ENCODE assay signal across 2 cellular contexts in genomic region chr2:161409308-161409707, GRCh38.
TF ChIP-seq lines count a peak whose summit lies in the region.

No MANE protein-coding gene starts in this region.

TF ChIP-seq in HepG2, 621 proteins besides CTCF, POLR2A, EP300 and RAD21:
- TF ChIP-seq MAFK (conservative IDR thresholded peaks at IDR 0.05 in 1 of 2, IDR thresholded peaks at IDR 0.05 in 1 of 2; ENCODE audit: low read length in 2 of 2), result peak; percentile 87 to 89
- TF ChIP-seq, protein P1, sequence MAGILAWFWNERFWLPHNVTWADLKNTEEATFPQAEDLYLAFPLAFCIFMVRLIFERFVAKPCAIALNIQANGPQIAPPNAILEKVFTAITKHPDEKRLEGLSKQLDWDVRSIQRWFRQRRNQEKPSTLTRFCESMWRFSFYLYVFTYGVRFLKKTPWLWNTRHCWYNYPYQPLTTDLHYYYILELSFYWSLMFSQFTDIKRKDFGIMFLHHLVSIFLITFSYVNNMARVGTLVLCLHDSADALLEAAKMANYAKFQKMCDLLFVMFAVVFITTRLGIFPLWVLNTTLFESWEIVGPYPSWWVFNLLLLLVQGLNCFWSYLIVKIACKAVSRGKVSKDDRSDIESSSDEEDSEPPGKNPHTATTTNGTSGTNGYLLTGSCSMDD (CRISPR knock-in tag; IDR thresholded peaks at IDR 0.05), result no peak
- TF ChIP-seq MAFF (IDR thresholded peaks at IDR 0.05; ENCODE audit: low read depth, low read length), result peak; percentile 82
- no peak for TF ChIP-seq CHD2 (IDR thresholded peaks at IDR 0.05; ENCODE audit: low read depth, low read length)
TF ChIP-seq in HepG2: peak in this region for 2.

TF ChIP-seq in K562, 482 proteins besides CTCF, POLR2A, EP300 and RAD21:
- TF ChIP-seq KDM5B (IDR thresholded peaks at IDR 0.05; ENCODE audit: insufficient replicate concordance, low read depth, low read length) (no peak), ZNF431 (CRISPR knock-in tag; IDR thresholded peaks at IDR 0.05) (no peak), MAFG (tag; conservative IDR thresholded peaks at IDR 0.05) (0 out of 2 replicates have a peak, but pooled peaks have one; percentile 13), ZNF77 (CRISPR knock-in tag; IDR thresholded peaks at IDR 0.05) (no peak), DACH1 (IDR thresholded peaks at IDR 0.05; ENCODE audit: partially characterized antibody) (no peak), MYNN (IDR thresholded peaks at IDR 0.05) (no peak), MYNN (CRISPR knock-in tag; IDR thresholded peaks at IDR 0.05) (no peak), DPF2 (IDR thresholded peaks at IDR 0.05) (no peak), RB1 (IDR thresholded peaks at IDR 0.05; ENCODE audit: low read depth) (no peak), TAF1 (IDR thresholded peaks at IDR 0.05; ENCODE audit: control insufficient read depth, extremely low read depth, insufficient read depth, low read length, severe bottlenecking) (no peak), TRIM24 (IDR thresholded peaks at IDR 0.05) (no peak), ZNF3 (CRISPR knock-in tag; IDR thresholded peaks at IDR 0.05) (no peak), ZNF347 (CRISPR knock-in tag; IDR thresholded peaks at IDR 0.05; ENCODE audit: low read depth) (no peak), FOXP1 (CRISPR knock-in tag; IDR thresholded peaks at IDR 0.05) (no peak), ZNF134 (CRISPR knock-in tag; conservative IDR thresholded peaks at IDR 0.05) (no peak), MECOM (CRISPR knock-in tag; IDR thresholded peaks at IDR 0.05) (no peak), FOXJ3 (CRISPR knock-in tag; IDR thresholded peaks at IDR 0.05) (no peak), SMARCA4 (IDR thresholded peaks at IDR 0.05) (no peak), ARID2 (IDR thresholded peaks at IDR 0.05) (no peak), ZNF316 (IDR thresholded peaks at IDR 0.05) (peak; percentile 43; the same call in 1 of the 2 replicates), PRPF4 (IDR thresholded peaks at IDR 0.05; ENCODE audit: insufficient read depth, low read depth, low read length, poor library complexity, severe bottlenecking) (no peak), NR2F6 (CRISPR knock-in tag; IDR thresholded peaks at IDR 0.05) (no peak), ZFPM2 (CRISPR knock-in tag; IDR thresholded peaks at IDR 0.05) (no peak), MAFK (IDR thresholded peaks at IDR 0.05; ENCODE audit: low read length) (peak; percentile 30; the same call in 1 of the 2 replicates), MAFF (IDR thresholded peaks at IDR 0.05; ENCODE audit: low read length) (peak; percentile 51), NR1H2 (CRISPR knock-in tag; IDR thresholded peaks at IDR 0.05) (no peak), MEIS2 (IDR thresholded peaks at IDR 0.05; ENCODE audit: partially characterized antibody) (no peak)
- TF ChIP-seq, protein P2, sequence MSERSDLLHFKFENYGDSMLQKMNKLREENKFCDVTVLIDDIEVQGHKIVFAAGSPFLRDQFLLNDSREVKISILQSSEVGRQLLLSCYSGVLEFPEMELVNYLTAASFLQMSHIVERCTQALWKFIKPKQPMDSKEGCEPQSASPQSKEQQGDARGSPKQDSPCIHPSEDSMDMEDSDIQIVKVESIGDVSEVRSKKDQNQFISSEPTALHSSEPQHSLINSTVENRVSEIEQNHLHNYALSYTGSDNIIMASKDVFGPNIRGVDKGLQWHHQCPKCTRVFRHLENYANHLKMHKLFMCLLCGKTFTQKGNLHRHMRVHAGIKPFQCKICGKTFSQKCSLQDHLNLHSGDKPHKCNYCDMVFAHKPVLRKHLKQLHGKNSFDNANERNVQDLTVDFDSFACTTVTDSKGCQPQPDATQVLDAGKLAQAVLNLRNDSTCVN (CRISPR knock-in tag; IDR thresholded peaks at IDR 0.05), result no peak
- TF ChIP-seq, protein P3, sequence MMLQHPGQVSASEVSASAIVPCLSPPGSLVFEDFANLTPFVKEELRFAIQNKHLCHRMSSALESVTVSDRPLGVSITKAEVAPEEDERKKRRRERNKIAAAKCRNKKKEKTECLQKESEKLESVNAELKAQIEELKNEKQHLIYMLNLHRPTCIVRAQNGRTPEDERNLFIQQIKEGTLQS (IDR thresholded peaks at IDR 0.05), result no peak
- TF ChIP-seq, protein P3 (CRISPR knock-in tag; conservative IDR thresholded peaks at IDR 0.05), result no peak
- TF ChIP-seq, protein P4, sequence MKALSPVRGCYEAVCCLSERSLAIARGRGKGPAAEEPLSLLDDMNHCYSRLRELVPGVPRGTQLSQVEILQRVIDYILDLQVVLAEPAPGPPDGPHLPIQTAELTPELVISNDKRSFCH (CRISPR knock-in tag; IDR thresholded peaks at IDR 0.05), result no peak
- TF ChIP-seq, protein P4 (tag; IDR thresholded peaks at IDR 0.05), result no peak
- TF ChIP-seq, protein P5, sequence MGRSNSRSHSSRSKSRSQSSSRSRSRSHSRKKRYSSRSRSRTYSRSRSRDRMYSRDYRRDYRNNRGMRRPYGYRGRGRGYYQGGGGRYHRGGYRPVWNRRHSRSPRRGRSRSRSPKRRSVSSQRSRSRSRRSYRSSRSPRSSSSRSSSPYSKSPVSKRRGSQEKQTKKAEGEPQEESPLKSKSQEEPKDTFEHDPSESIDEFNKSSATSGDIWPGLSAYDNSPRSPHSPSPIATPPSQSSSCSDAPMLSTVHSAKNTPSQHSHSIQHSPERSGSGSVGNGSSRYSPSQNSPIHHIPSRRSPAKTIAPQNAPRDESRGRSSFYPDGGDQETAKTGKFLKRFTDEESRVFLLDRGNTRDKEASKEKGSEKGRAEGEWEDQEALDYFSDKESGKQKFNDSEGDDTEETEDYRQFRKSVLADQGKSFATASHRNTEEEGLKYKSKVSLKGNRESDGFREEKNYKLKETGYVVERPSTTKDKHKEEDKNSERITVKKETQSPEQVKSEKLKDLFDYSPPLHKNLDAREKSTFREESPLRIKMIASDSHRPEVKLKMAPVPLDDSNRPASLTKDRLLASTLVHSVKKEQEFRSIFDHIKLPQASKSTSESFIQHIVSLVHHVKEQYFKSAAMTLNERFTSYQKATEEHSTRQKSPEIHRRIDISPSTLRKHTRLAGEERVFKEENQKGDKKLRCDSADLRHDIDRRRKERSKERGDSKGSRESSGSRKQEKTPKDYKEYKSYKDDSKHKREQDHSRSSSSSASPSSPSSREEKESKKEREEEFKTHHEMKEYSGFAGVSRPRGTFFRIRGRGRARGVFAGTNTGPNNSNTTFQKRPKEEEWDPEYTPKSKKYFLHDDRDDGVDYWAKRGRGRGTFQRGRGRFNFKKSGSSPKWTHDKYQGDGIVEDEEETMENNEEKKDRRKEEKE (IDR thresholded peaks at IDR 0.05; ENCODE audit: borderline replicate concordance in 1 of 2, control insufficient read depth in 1 of 2, low read depth in 2 of 2, low read length in 1 of 2), result no peak
